10 cellular contexts compared by ENCODE assay signal in the genomic region with DNA sequence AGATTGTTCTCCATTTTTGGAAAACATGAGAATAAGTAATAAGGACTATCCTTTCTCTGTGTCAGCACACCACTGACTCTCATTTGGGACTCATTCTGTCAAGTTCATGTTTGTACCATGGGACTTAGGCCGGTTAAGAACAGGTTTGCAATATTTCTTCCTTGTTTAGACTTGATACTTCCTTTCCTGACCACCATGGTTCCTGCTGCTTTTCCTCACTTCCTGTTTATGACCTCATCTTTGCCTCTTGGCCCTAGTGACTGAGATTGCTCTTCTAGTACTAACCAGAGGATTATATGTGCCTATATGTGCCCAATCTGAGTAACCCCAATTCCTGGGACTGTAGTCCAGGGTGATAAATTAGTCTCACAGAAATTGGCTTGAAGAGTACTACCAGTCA. TPM values are rescaled to one million over a fixed set of nuclear protein-coding genes. Genes with fewer than 3 reads are reported as not detected.
DNase-seq lines count a peak whose midpoint lies in the region; ATAC-seq lines count a peak whose summit lies in the region.
"Had no signal": no experiment of that assay in that cellular context is flagged by ENCODE, and none has a peak within 500 bp of the region (broad histone marks: within the 10 kb centered on the region; RNA-seq: fewer than 3 reads in every experiment).

No MANE protein-coding gene starts in this region.

- H4K91ac ChIP-seq in neuronal stem cell (ENCODE audit: low read depth, low read length, poor library complexity): no peak overlapping the region

- peak; percentile 32 for ATAC-seq in HG02885 (IDR thresholded peaks at IDR 0.05; ENCODE audit: poor library complexity, unreplicated experiment)
- ATAC-seq in HG03039 (IDR thresholded peaks at IDR 0.05; ENCODE audit: unreplicated experiment): no peak
- ATAC-seq: right lobe of liver had no signal

- H3K27ac ChIP-seq in neuronal stem cell (replicated peaks; ENCODE audit: low read length): no peak overlapping the region
- H3K27ac ChIP-seq: KMS-11, right lobe of liver had no signal

- no peak overlapping the region for H4K8ac ChIP-seq in neuronal stem cell (ENCODE audit: low read depth, low read length)

- H2BK120ac ChIP-seq in neuronal stem cell (ENCODE audit: low read depth, low read length): no peak overlapping the region

- H3K9me3 ChIP-seq in neuronal stem cell (replicated peaks in 1 of 2; ENCODE audit: control insufficient read depth in 2 of 2, insufficient read depth in 1 of 2, low read depth in 1 of 2, low read length in 2 of 2): no peaks in the 10 kb centered on the region
- H3K9me3 ChIP-seq: right lobe of liver had no signal

- no peaks in the 10 kb centered on the region for H3K36me3 ChIP-seq in neuronal stem cell (replicated peaks in 1 of 2; ENCODE audit: control insufficient read depth in 2 of 2, insufficient read depth in 2 of 2, low read length in 2 of 2)
- H3K36me3 ChIP-seq: right lobe of liver had no signal

- peak overlapping the region; percentile 19 for H2AFZ ChIP-seq in neuronal stem cell (ENCODE audit: low read length)

- no peak overlapping the region for H3K4me3 ChIP-seq in neuronal stem cell (ENCODE audit: low read length in 2 of 2)
- H3K4me3 ChIP-seq: right lobe of liver had no signal

- peaks cover 8% of the 10 kb centered on the region for H3K36me3 Mint-ChIP-seq in T-helper 1 cell treated with Interleukin-12 subunit alpha and Interleukin-12 subunit beta and Interleukin-4 antibody, amounts not matched to agents 30 μg/mL and 1 μg/mL, for 36 hours (ENCODE audit: low read depth)

- WGBS in neuronal stem cell (ENCODE audit: extremely low coverage in 2 of 2, insufficient read length in 2 of 2, insufficient replicate concordance in 1 of 2), 2 donors: no CpG with 5 or more reads among the region's 1 CpG

- no peaks in the 10 kb centered on the region for H3K9me3 Mint-ChIP-seq in T-helper 1 cell treated with Interleukin-12 subunit alpha and Interleukin-12 subunit beta and Interleukin-4 antibody, amounts not matched to agents 30 μg/mL and 1 μg/mL, for 36 hours

- H3K4ac ChIP-seq in neuronal stem cell (ENCODE audit: low read length): no peak overlapping the region

- peak; percentile 74 for DNase-seq in SIG-M5 treated with dmso at 0.1 percent for 504 hours (lab: John Stamatoyannopoulos, UW; ENCODE audit: unreplicated experiment)
- no peak for DNase-seq in SIG-M5 (lab: John Stamatoyannopoulos, UW)
- no peak for DNase-seq in neuronal stem cell (ENCODE audit: low spot score)
- DNase-seq in NCI-H1092 (lab: John Stamatoyannopoulos, UW): no peak
- no peak for DNase-seq in anterior cingulate cortex (lab: John Stamatoyannopoulos, UW)
- DNase-seq: right lobe of liver had no signal

- H2BK15ac ChIP-seq in neuronal stem cell (ENCODE audit: low read length): no peak overlapping the region

- no peak overlapping the region for H3K4me2 ChIP-seq in neuronal stem cell (ENCODE audit: insufficient read depth, low read length, poor library complexity, severe bottlenecking)
- H3K4me2 ChIP-seq: KMS-11 had no signal

- H3K27me3 ChIP-seq in neuronal stem cell (ENCODE audit: control insufficient read depth in 3 of 3, insufficient read depth in 3 of 3, low read depth in 1 of 3, low read length in 3 of 3): peaks cover 0 to 6% (median 0%) of the 10 kb centered on the region in 3 experiments
- H3K27me3 ChIP-seq: right lobe of liver had no signal

- no peak overlapping the region for H3K14ac ChIP-seq in neuronal stem cell (ENCODE audit: low read length)

- H2BK12ac ChIP-seq in neuronal stem cell (ENCODE audit: low read length): no peak overlapping the region

- no peak overlapping the region for H3K27ac Mint-ChIP-seq in T-helper 1 cell treated with Interleukin-12 subunit alpha and Interleukin-12 subunit beta and Interleukin-4 antibody, amounts not matched to agents 30 μg/mL and 1 μg/mL, for 36 hours

- no peaks in the 10 kb centered on the region for H3K27me3 Mint-ChIP-seq in T-helper 1 cell treated with Interleukin-12 subunit alpha and Interleukin-12 subunit beta and Interleukin-4 antibody, amounts not matched to agents 30 μg/mL and 1 μg/mL, for 36 hours (ENCODE audit: low read depth)

- peak overlapping the region; percentile 1 for H3K4me3 Mint-ChIP-seq in T-helper 1 cell treated with Interleukin-12 subunit alpha and Interleukin-12 subunit beta and Interleukin-4 antibody, amounts not matched to agents 30 μg/mL and 1 μg/mL, for 36 hours

- peaks cover 62% of the 10 kb centered on the region for H3K4me1 Mint-ChIP-seq in T-helper 1 cell treated with Interleukin-12 subunit alpha and Interleukin-12 subunit beta and Interleukin-4 antibody, amounts not matched to agents 30 μg/mL and 1 μg/mL, for 36 hours (ENCODE audit: low read depth)

- no peak overlapping the region for H3K18ac ChIP-seq in neuronal stem cell (ENCODE audit: low read length)

- H3K9ac ChIP-seq in neuronal stem cell (ENCODE audit: low read depth, low read length, poor library complexity): no peak overlapping the region
- H3K9ac ChIP-seq: KMS-11 had no signal

- H3K23ac ChIP-seq in neuronal stem cell (ENCODE audit: low read depth, low read length, poor library complexity): no peak overlapping the region

- H3K79me1 ChIP-seq in neuronal stem cell (ENCODE audit: low read depth, low read length): no peaks in the 10 kb centered on the region

- no peak overlapping the region for H2BK5ac ChIP-seq in neuronal stem cell (ENCODE audit: low read length)

- H2AK5ac ChIP-seq in neuronal stem cell (ENCODE audit: low read depth, low read length): no peak overlapping the region

- H3K4me1 ChIP-seq in neuronal stem cell (ENCODE audit: control insufficient read depth in 2 of 2, insufficient read depth in 1 of 2, low read depth in 1 of 2, low read length in 2 of 2): peaks cover 0 to 8% of the 10 kb centered on the region in 2 donors
- H3K4me1 ChIP-seq: right lobe of liver had no signal

RNA-seq across cellular contexts. Expression of gene NDFIP2, which starts 32.5 kb away (rescaled TPM):
- 11.0 TPM for polyA plus RNA-seq in neuronal stem cell (2013, experiment 1 of 2)
- 11.2 TPM for polyA plus RNA-seq in neuronal stem cell (2013, experiment 2 of 2)

RNA-seq across cellular contexts. Expression of gene RBM26, which starts 42.4 kb away (rescaled TPM):
- polyA plus RNA-seq in neuronal stem cell (2013, experiment 1 of 2): 49.8 TPM
- 52.2 TPM for polyA plus RNA-seq in neuronal stem cell (2013, experiment 2 of 2)
